Comparison of ENCODE assay signal across 8 cellular contexts in genomic region chr2:207163053-207163814, GRCh38. TPM values are rescaled to one million over a fixed set of nuclear protein-coding genes. Genes with fewer than 3 reads are reported as not detected.
A peak's percentile ranks its signal among the peaks of the same experiment; 100 is the strongest.
DNase-seq lines count a peak whose midpoint lies in the region; ATAC-seq and TF ChIP-seq lines count a peak whose summit lies in the region.

No MANE protein-coding gene starts in this region.

- peak in 1 of 7 experiments; percentile 29 for DNase-seq in CD8-positive, alpha-beta T cell
- no peak for DNase-seq in activated naive CD8-positive, alpha-beta T cell treated with anti-CD3 and anti-CD28 coated beads, Interleukin-2, amount 10 ng/mL, durations not matched to agents 7 days and 5 days
- DNase-seq in left cardiac atrium (peak; percentile 38), psoas muscle (peak in 1 of 2 donors; percentile 29), GM19238 (ENCODE audit: insufficient read length, low spot score) (no peak), HuH-7 (ENCODE audit: low spot score) (no peak)

- H3K4me1 Mint-ChIP-seq in CD8-positive, alpha-beta T cell (ENCODE audit: low read depth) = peaks cover 62% of the 10 kb centered on the region
- H3K4me1 Mint-ChIP-seq in activated naive CD8-positive, alpha-beta T cell treated with anti-CD3 and anti-CD28 coated beads, Interleukin-2, amount 10 ng/mL, durations not matched to agents 7 days and 5 days = peaks cover 40% of the 10 kb centered on the region

- H3K36me3 ChIP-seq in CD8-positive, alpha-beta T cell (ENCODE audit: insufficient read depth, low read length) = no peaks in the 10 kb centered on the region
- H3K36me3 ChIP-seq in HUES64 (ENCODE audit: insufficient read depth, low read length) (no peaks in the 10 kb centered on the region), psoas muscle (ENCODE audit: insufficient read depth in 1 of 2, low read depth in 1 of 2) (no peaks in the 10 kb centered on the region)

- ATAC-seq in CD8-positive, alpha-beta T cell = no peak
- ATAC-seq in activated naive CD8-positive, alpha-beta T cell treated with anti-CD3 and anti-CD28 coated beads, Interleukin-2, amount 10 ng/mL, durations not matched to agents 7 days and 5 days (ENCODE audit: low read depth) = no peak
- peak in 1 of 2 donors; percentile 32 for ATAC-seq in left cardiac atrium
- ATAC-seq in psoas muscle = peak in 1 of 4 donors; percentile 26
- no peak for ATAC-seq in GM21717 (IDR thresholded peaks at IDR 0.05; ENCODE audit: unreplicated experiment)

- H3K4me3 ChIP-seq in CD8-positive, alpha-beta T cell (ENCODE audit: low read depth, low read length) = peak overlapping the region; percentile 90
- H3K4me3 ChIP-seq in HUES64 (ENCODE audit: low read length) = peak overlapping the region; percentile 93
- peak overlapping the region; percentile 88 for H3K4me3 ChIP-seq in psoas muscle

- peaks cover 14% of the 10 kb centered on the region for H3K36me3 Mint-ChIP-seq in CD8-positive, alpha-beta T cell
- H3K36me3 Mint-ChIP-seq in activated naive CD8-positive, alpha-beta T cell treated with anti-CD3 and anti-CD28 coated beads, Interleukin-2, amount 10 ng/mL, durations not matched to agents 7 days and 5 days = peaks cover 8% of the 10 kb centered on the region

- peak overlapping the region; percentile 97 for H3K27ac Mint-ChIP-seq in CD8-positive, alpha-beta T cell
- peak overlapping the region; percentile 62 for H3K27ac Mint-ChIP-seq in activated naive CD8-positive, alpha-beta T cell treated with anti-CD3 and anti-CD28 coated beads, Interleukin-2, amount 10 ng/mL, durations not matched to agents 7 days and 5 days

- POLR2A ChIA-PET in CD8-positive, alpha-beta T cell (lab: Charles Lee) = interaction anchor here (1.5 to 8.2 kb wide), 2 partner anchors 15 to 20 kb away, joined by 6 to 154 read pairs; no protein-coding TSS in a partner anchor
- POLR2A ChIA-PET in activated naive CD8-positive, alpha-beta T cell treated with anti-CD3 and anti-CD28 coated beads, Interleukin-2, amount 10 ng/mL, durations not matched to agents 7 days and 5 days (lab: Charles Lee) = interaction anchor here (0.9 to 5.5 kb wide), 2 partner anchors 21 to 58 kb away, joined by 3 to 107 read pairs; no protein-coding TSS in a partner anchor

- H3K27me3 ChIP-seq in CD8-positive, alpha-beta T cell (ENCODE audit: insufficient read depth, low read length) = no peaks in the 10 kb centered on the region
- H3K27me3 ChIP-seq in HUES64 (ENCODE audit: insufficient read depth, low read length) (no peaks in the 10 kb centered on the region; the same call in 1 of the 2 replicates), psoas muscle (ENCODE audit: insufficient read depth in 3 of 3, low read length in 2 of 3) (no peaks in the 10 kb centered on the region)

- intact Hi-C loops in CD8-positive, alpha-beta T cell (cut with DNase I, micrococcal nuclease) = loop anchor here (1.0 to 10.0 kb wide), 5 partner anchors 8 to 998 kb away; partner anchors contain the start of gene CCNYL1 (in 1 of the 2)
- intact Hi-C loops in left cardiac atrium (cut with DNase I) = loop anchor here (2.0 to 10.0 kb wide), 5 partner anchors 41 to 312 kb away; no protein-coding TSS in a partner anchor
- intact Hi-C loops in psoas muscle (cut with DNase I) = loop anchor here in 1 of 2 donors (10.0 kb wide), 1 partner anchor 358 kb away; no protein-coding TSS in a partner anchor

- H3K4me1 ChIP-seq in CD8-positive, alpha-beta T cell (ENCODE audit: insufficient read depth, low read length) = peaks cover 15% of the 10 kb centered on the region
- peaks cover 57% of the 10 kb centered on the region for H3K4me1 ChIP-seq in HUES64 (ENCODE audit: insufficient read depth, low read length)
- peaks cover 27% of the 10 kb centered on the region for H3K4me1 ChIP-seq in psoas muscle

- H3K27me3 Mint-ChIP-seq in CD8-positive, alpha-beta T cell (ENCODE audit: low read depth) = no peaks in the 10 kb centered on the region
- no peaks in the 10 kb centered on the region for H3K27me3 Mint-ChIP-seq in activated naive CD8-positive, alpha-beta T cell treated with anti-CD3 and anti-CD28 coated beads, Interleukin-2, amount 10 ng/mL, durations not matched to agents 7 days and 5 days

- H3K9me3 ChIP-seq in CD8-positive, alpha-beta T cell (ENCODE audit: low read length) = no peaks in the 10 kb centered on the region
- H3K9me3 ChIP-seq in HUES64 (ENCODE audit: insufficient read depth, low read depth, low read length) (no peaks in the 10 kb centered on the region), psoas muscle (no peaks in the 10 kb centered on the region)

- peak overlapping the region; percentile 60; the same call in 1 of the 2 replicates for H3K9ac ChIP-seq in HUES64 (ENCODE audit: low read depth, low read length)

- no peak for TF ChIP-seq CTCF in CD8-positive, alpha-beta T cell (IDR thresholded peaks at IDR 0.05)
- no peak for TF ChIP-seq CTCF in psoas muscle (IDR thresholded peaks at IDR 0.05)

- peak overlapping the region; percentile 96 for H3K4me3 Mint-ChIP-seq in CD8-positive, alpha-beta T cell
- peak overlapping the region; percentile 87 for H3K4me3 Mint-ChIP-seq in activated naive CD8-positive, alpha-beta T cell treated with anti-CD3 and anti-CD28 coated beads, Interleukin-2, amount 10 ng/mL, durations not matched to agents 7 days and 5 days

- CTCF ChIA-PET in CD8-positive, alpha-beta T cell (lab: Charles Lee) = interaction anchor here (1.2 to 4.7 kb wide), 2 partner anchors 20 to 173 kb away, joined by 3 to 45 read pairs; no protein-coding TSS in a partner anchor

- no peaks in the 10 kb centered on the region for H3K9me3 Mint-ChIP-seq in CD8-positive, alpha-beta T cell
- H3K9me3 Mint-ChIP-seq in activated naive CD8-positive, alpha-beta T cell treated with anti-CD3 and anti-CD28 coated beads, Interleukin-2, amount 10 ng/mL, durations not matched to agents 7 days and 5 days = no peaks in the 10 kb centered on the region

- H3K27ac ChIP-seq in CD8-positive, alpha-beta T cell (ENCODE audit: low read depth, low read length) = peak overlapping the region; percentile 98
- H3K27ac ChIP-seq in HUES64 (ENCODE audit: low read depth, low read length) (no peak overlapping the region; the same call in 1 of the 2 replicates), psoas muscle (peak overlapping the region; percentile 100)

- WGBS in HUES64 = 24% methylated on average over 8 of the region's 8 CpGs
- 40 to 45% (median 40%) methylated on average over 8 of the region's 8 CpGs for WGBS in psoas muscle, 3 donors

RNA-seq across cellular contexts. Expression of gene KLF7, which starts 2.5 kb away (rescaled TPM):
- 10 to 100 TPM; 62.1 to 66.6 TPM for total RNA-seq in CD8-positive, alpha-beta T cell
- polyA plus RNA-seq in HUES64 (2013, experiment 1 of 2) = 11.9 TPM
- polyA plus RNA-seq in HUES64 (2013, experiment 2 of 2) = 11.3 TPM
- total RNA-seq in activated naive CD8-positive, alpha-beta T cell treated with anti-CD3 and anti-CD28 coated beads, Interleukin-2, amount 10 ng/mL, durations not matched to agents 7 days and 5 days = 10 to 100 TPM; 17.9 to 22.9 TPM
- 10 to 100 TPM; 22.1 to 31.8 TPM for total RNA-seq in left cardiac atrium
- total RNA-seq in psoas muscle = 10 to 100 TPM in 2 of 4 donors, 1 to 10 TPM in 2; 5.4 to 13.5 (median 11.1) TPM
- 1 to 10 TPM; 1.1 to 2.7 (median 2.4) TPM for polyA plus RNA-seq in psoas muscle
